ENCODE assay signal across 8 cellular contexts in the genomic region with DNA sequence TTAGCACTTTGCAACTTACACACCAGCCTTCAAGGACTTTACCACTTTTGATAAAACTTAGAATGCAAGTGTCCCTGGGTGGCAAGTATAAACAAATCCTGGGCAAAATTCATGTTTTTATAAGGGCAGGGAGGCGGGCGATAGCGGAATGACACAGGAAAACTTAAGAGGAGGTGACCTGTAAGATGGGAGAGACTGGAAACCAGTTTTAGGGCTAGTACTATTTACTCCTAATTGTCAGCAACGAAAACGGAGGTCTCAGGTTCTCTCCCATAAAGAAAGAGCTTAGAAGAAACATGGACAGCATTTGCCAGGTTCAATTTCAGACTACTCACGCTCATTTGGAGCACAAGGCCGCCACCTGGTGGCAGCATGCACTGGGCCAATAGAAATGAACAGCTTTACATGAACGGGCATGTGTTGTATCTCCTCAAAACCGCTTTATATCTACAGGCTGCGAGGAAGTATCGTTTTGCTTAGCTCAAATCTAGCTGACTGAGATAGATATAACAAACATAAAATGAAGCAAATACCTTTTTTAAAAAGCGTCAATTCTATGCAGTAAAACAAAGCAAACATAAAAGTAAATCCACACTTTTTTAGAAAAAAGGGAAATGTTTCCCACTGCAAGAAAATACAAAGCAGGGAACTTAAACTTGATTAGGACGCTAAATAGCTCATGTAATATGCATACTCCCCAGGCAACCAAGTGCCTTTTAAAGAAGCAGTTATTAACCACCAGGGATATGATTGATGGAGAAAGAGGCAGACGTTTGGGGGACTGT. TPM values are rescaled to one million over a fixed set of nuclear protein-coding genes. Genes with fewer than 3 reads are reported as not detected.
DNase-seq lines count a peak whose midpoint lies in the region; ATAC-seq and TF ChIP-seq lines count a peak whose summit lies in the region.

No MANE protein-coding gene starts in this region.

- in situ Hi-C loops in gastrocnemius medialis (cut with MboI; ENCODE audit: low sequenced_read_pairs in 4 of 4), result loop anchor here in 3 of 4 donors (10.0 to 25.0 kb wide), 4 partner anchors 564 to 1126 kb away; no protein-coding TSS in a partner anchor

- peak; percentile 77 for DNase-seq in NCI-H2029 (lab: John Stamatoyannopoulos, UW)
- DNase-seq in T-helper 22 cell (ENCODE audit: low read depth), result peak; percentile 46
- peak in 57 of 58 donors; percentile 2 to 91 (median 72) for DNase-seq in anterior cingulate cortex (lab: John Stamatoyannopoulos, UW)
- DNase-seq in hepatic stellate cell (ENCODE audit: low spot score), result peak; percentile 68
- DNase-seq in gastrocnemius medialis, result peak; percentile 19 to 52
- no peak for DNase-seq in 8988T

- no peaks in the 10 kb centered on the region for H3K27me3 ChIP-seq in gastrocnemius medialis

- no peaks in the 10 kb centered on the region for H3K9me3 ChIP-seq in gastrocnemius medialis

- TF ChIP-seq POLR2A in gastrocnemius medialis (IDR thresholded peaks at IDR 0.05), result no peak

- H3K27ac ChIP-seq in gastrocnemius medialis, result no peak overlapping the region

- peak; percentile 58 to 80 (median 64) for TF ChIP-seq CTCF in gastrocnemius medialis (IDR thresholded peaks at IDR 0.05 in 4 of 5, conservative IDR thresholded peaks at IDR 0.05 in 1 of 5)

- intact Hi-C loops in gastrocnemius medialis (cut with DNase I; ENCODE audit: low total_unique reads), result loop anchor here (1.0 to 5.0 kb wide), 2 partner anchors 577 to 836 kb away; no protein-coding TSS in a partner anchor

- no peak overlapping the region for H3K4me3 ChIP-seq in gastrocnemius medialis

- ATAC-seq in GM18498 (IDR thresholded peaks at IDR 0.05; ENCODE audit: unreplicated experiment) (peak; percentile 92), HG02884 (IDR thresholded peaks at IDR 0.05; ENCODE audit: unreplicated experiment) (peak; percentile 93), gastrocnemius medialis (no peak)

- no peaks in the 10 kb centered on the region for H3K36me3 ChIP-seq in gastrocnemius medialis

- no peaks in the 10 kb centered on the region for H3K4me1 ChIP-seq in gastrocnemius medialis

RNA-seq across cellular contexts. Expression of gene SVOPL, which starts 37.6 kb away (rescaled TPM):
- total RNA-seq in gastrocnemius medialis, result not detected

RNA-seq across cellular contexts. Expression of gene TMEM213, which starts 59.1 kb away (rescaled TPM):
- total RNA-seq in gastrocnemius medialis, result not detected

RNA-seq across cellular contexts. Expression of gene ATP6V0A4, which starts 59.3 kb away (rescaled TPM):
- total RNA-seq in gastrocnemius medialis, result not detected

Comparison
In these comparisons a context has a peak if more than half of its experiments do, and no peak if none do; other contexts are left out.
1. ATAC-seq: peak in GM18498 (single experiment) and HG02884 (single experiment); none in gastrocnemius medialis (0 of 2).